ENCODE assay signal across 8 cellular contexts in the genomic region with DNA sequence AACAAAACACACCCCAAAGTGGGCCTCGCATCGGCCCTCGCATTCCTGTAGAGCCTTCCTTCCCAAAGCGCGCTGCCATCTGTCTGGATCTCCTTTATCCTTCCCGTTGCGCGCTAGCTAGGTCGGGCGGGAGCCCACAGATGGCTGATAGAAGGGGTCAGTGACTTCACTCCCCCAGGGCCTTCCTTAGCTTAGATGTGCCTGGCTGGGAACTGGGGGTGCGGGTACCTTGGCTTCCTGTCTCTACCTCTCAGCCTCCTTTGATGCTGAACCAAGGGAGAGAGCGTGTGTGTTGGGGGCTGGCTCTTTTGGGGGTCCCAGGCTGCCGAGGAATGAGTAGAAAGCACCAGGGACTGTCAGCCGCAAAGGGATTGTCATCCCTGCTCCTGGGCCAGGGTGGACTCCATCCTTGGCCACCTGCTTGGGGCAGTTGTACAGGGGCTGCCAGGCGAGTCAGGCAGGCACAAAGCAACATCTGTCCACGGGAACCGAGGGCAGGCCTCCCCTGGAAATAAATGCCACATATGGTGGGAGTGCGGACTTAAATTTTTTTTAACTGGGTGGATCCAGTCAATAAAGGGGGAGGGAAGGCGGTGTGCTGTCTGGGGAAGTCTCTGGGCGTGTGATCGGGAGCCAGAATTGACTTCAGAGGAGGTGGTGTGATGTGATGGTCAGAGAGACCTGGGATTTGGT. TPM values are rescaled to one million over a fixed set of nuclear protein-coding genes. Genes with fewer than 3 reads are reported as not detected.
A peak's percentile ranks its signal among the peaks of the same experiment; 100 is the strongest.
DNase-seq lines count a peak whose midpoint lies in the region; ATAC-seq and TF ChIP-seq lines count a peak whose summit lies in the region.

No MANE protein-coding gene starts in this region.

- H3K4me1 ChIP-seq in NT2/D1 (ENCODE audit: insufficient read depth, insufficient read length) = peaks cover 5% of the 10 kb centered on the region
- peaks cover 21% of the 10 kb centered on the region for H3K4me1 ChIP-seq in colonic mucosa

- peaks cover 21% of the 10 kb centered on the region for H3K27me3 ChIP-seq in NT2/D1 (ENCODE audit: insufficient read depth, insufficient read length)
- H3K27me3 ChIP-seq in colonic mucosa = no peaks in the 10 kb centered on the region

- no peak for ATAC-seq in naive B cell (ENCODE audit: low read depth in 2 of 2)
- ATAC-seq in HG02642 (IDR thresholded peaks at IDR 0.05; ENCODE audit: poor library complexity, unreplicated experiment) = no peak
- no peak for ATAC-seq in GM18870 (IDR thresholded peaks at IDR 0.05; ENCODE audit: unreplicated experiment)

- peaks cover 61 to 65% (median 63%) of the 10 kb centered on the region in 3 donors for H3K4me1 Mint-ChIP-seq in naive B cell

- TF ChIP-seq CTCF in colonic mucosa (IDR thresholded peaks at IDR 0.05) = no peak

- DNase-seq in COLO668 (lab: John Stamatoyannopoulos, UW; ENCODE audit: unreplicated experiment) = peak; percentile 31
- DNase-seq in NT2/D1 (ENCODE audit: low read depth, low spot score) = no peak
- no peak for DNase-seq in colonic mucosa
- DNase-seq in naive B cell = no peak
- DNase-seq in SHP77 treated with DMSO at 0.1 percent for 48 hours (lab: John Stamatoyannopoulos, UW) = no peak
- DNase-seq in stimulated activated CD4-positive, alpha-beta T cell treated with anti-CD3 and anti-CD28 coated beads, Interleukin-4, amount 100 ng/mL, for 4 hours = no peak

- peak overlapping the region; percentile 89 to 97 (median 92) for H3K27ac Mint-ChIP-seq in naive B cell

- intact Hi-C loops in colonic mucosa (cut with DNase I) = no loop called here

- peak overlapping the region; percentile 96 for H3K27ac ChIP-seq in colonic mucosa

- peak overlapping the region; percentile 85 to 99 (median 97) for H3K4me3 Mint-ChIP-seq in naive B cell

- H3K36me3 ChIP-seq in NT2/D1 (ENCODE audit: insufficient read depth, insufficient read length, low read length) (peaks cover 15% of the 10 kb centered on the region), colonic mucosa (no peaks in the 10 kb centered on the region)

- H3K9me3 Mint-ChIP-seq in naive B cell = no peaks in the 10 kb centered on the region

- no peaks in the 10 kb centered on the region for H3K9me3 ChIP-seq in NT2/D1 (ENCODE audit: insufficient read depth, low read length)
- H3K9me3 ChIP-seq in colonic mucosa = no peaks in the 10 kb centered on the region

- H3K9ac ChIP-seq in NT2/D1 (ENCODE audit: insufficient read length, low read depth) (peak overlapping the region; percentile 98), colonic mucosa (ENCODE audit: low read depth in 2 of 2, low read length in 2 of 2) (peak overlapping the region; percentile 88 to 95)

- peaks cover 0 to 11% of the 10 kb centered on the region in 2 donors for H3K36me3 Mint-ChIP-seq in naive B cell

- H3K27me3 Mint-ChIP-seq in naive B cell = no peaks in the 10 kb centered on the region

- H3K4me3 ChIP-seq in NT2/D1 (ENCODE audit: insufficient read length, low read depth) (peak overlapping the region; percentile 88), colonic mucosa (peak overlapping the region; percentile 51)

RNA-seq across cellular contexts. Expression of a gene that starts 1.9 kb away (rescaled TPM):
- 10 to 100 TPM; 38.6 to 62.1 TPM for total RNA-seq in colonic mucosa
- polyA plus RNA-seq in naive B cell (ENCODE audit: low read depth in 6 of 6) = 10 to 100 TPM; 34.7 to 68.7 (median 38.0) TPM
